In the genomic region with DNA sequence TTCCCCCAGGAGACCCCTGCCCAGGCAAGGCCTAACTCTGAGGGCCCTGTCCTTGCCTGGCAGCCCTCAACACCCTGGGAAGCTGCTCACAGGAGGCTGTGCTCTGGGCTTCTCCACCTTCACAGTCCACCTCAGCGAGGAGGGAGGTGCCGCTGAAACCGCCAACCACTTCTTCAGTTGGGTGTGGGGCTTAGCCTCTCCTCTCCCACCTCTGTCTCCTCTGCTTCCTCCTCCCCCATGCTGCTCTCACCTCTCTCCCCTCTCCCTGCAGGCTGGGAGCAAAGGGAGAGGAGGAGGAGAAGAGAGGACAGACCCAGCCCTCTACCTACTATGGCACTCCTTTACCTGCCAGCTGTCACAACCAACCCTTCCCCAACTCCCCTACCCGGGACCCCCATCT, we compare ENCODE assay signal across 1 cellular context.
TF ChIP-seq lines count a peak whose summit lies in the region.

No MANE protein-coding gene starts in this region.

TF ChIP-seq in A549, 52 proteins besides CTCF, POLR2A, EP300 and RAD21:
- TF ChIP-seq ZSCAN20 (CRISPR knock-in tag; IDR thresholded peaks at IDR 0.05) (no peak), ATOH8 (CRISPR knock-in tag; IDR thresholded peaks at IDR 0.05; ENCODE audit: low read depth) (no peak), HOXB5 (CRISPR knock-in tag; IDR thresholded peaks at IDR 0.05) (no peak), FOSB (CRISPR knock-in tag; IDR thresholded peaks at IDR 0.05) (no peak)
